ENCODE assay signal across 1 cellular context in the genomic region with DNA sequence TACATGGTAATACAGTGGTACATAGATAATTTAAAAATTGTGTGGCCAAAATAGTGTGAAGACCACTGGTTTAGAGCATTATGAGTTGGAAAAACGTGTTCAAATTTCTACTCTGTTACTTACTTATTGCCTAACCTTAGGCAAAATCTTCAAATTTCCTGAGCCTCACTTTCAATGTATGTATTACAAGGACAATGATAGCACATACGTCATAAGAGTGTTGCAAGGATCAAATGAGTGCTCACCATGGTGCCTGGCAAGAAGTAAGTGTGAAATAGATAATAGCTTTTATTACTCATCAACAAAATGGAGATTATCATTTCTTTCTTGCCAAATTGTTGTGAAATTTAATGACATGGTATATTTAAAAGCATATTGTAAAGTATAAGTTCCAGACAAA.
TF ChIP-seq lines count a peak whose summit lies in the region.

No MANE protein-coding gene starts in this region.

TF ChIP-seq in HepG2, 621 proteins besides CTCF, POLR2A, EP300 and RAD21:
- TF ChIP-seq HCFC1 (IDR thresholded peaks at IDR 0.05; ENCODE audit: low read depth, low read length): no peak
- TF ChIP-seq ATF7 (IDR thresholded peaks at IDR 0.05): 0 out of 2 replicates have a peak, but pooled peaks have one; percentile 7
- no peak for TF ChIP-seq ATF7 (CRISPR knock-in tag; IDR thresholded peaks at IDR 0.05)
- peak; percentile 69 for TF ChIP-seq CREB1 (IDR thresholded peaks at IDR 0.05)
- no peak for TF ChIP-seq CREB1 (CRISPR knock-in tag; IDR thresholded peaks at IDR 0.05)
- no peak for TF ChIP-seq ZNF782 (CRISPR knock-in tag; IDR thresholded peaks at IDR 0.05; ENCODE audit: borderline replicate concordance)
TF ChIP-seq in HepG2: peak in this region for 2.
